8 cellular contexts compared by ENCODE assay signal in genomic region chr6:42819803-42820508, GRCh38. TPM values are rescaled to one million over a fixed set of nuclear protein-coding genes. Genes with fewer than 3 reads are reported as not detected.
DNase-seq lines count a peak whose midpoint lies in the region; ATAC-seq and TF ChIP-seq lines count a peak whose summit lies in the region.

No MANE protein-coding gene starts in this region.

- WGBS in HUES64 = 93% methylated on average over 3 of the region's 3 CpGs
- no CpG with 5 or more reads among the region's 3 CpGs for WGBS in mesendoderm (ENCODE audit: extremely low coverage, insufficient coverage, low lambda C conversion rate)

- peak overlapping the region; percentile 50; the same call in 1 of the 2 replicates for H3K27ac ChIP-seq in HUES64 (ENCODE audit: low read depth, low read length)
- no peak overlapping the region for H3K27ac ChIP-seq in mesendoderm (ENCODE audit: low read depth, low read length)

- no peaks in the 10 kb centered on the region for H3K79me2 ChIP-seq in mesendoderm (ENCODE audit: control insufficient read depth, insufficient read depth, low read length)

- H3K56ac ChIP-seq in mesendoderm (ENCODE audit: low read length) = no peak overlapping the region

- no peak overlapping the region for H4K8ac ChIP-seq in mesendoderm (ENCODE audit: low read depth, low read length)

- H2BK5ac ChIP-seq in mesendoderm (ENCODE audit: low read length) = no peak overlapping the region

- no peak overlapping the region for H3K23ac ChIP-seq in mesendoderm (ENCODE audit: low read length)

- no peak overlapping the region for H2BK120ac ChIP-seq in mesendoderm (ENCODE audit: low read depth, low read length)

- H3K4ac ChIP-seq in mesendoderm (ENCODE audit: low read depth, low read length) = no peak overlapping the region

- H3K9me3 ChIP-seq in BE2C (no peaks in the 10 kb centered on the region), HUES64 (ENCODE audit: insufficient read depth, low read depth, low read length) (no peaks in the 10 kb centered on the region), adipocyte (ENCODE audit: control insufficient read depth, low read length) (no peaks in the 10 kb centered on the region)

- no peak overlapping the region for H3K18ac ChIP-seq in mesendoderm (ENCODE audit: low read length)

- no peak overlapping the region for H4K5ac ChIP-seq in mesendoderm (ENCODE audit: low read length)

- no peaks in the 10 kb centered on the region for H3K79me1 ChIP-seq in mesendoderm (ENCODE audit: low read length)

- DNase-seq in BE2C (peak; percentile 9), adipocyte (ENCODE audit: low read depth) (peak; percentile 27), mesendoderm (peak; percentile 63), T-helper 9 cell (no peak), hypothalamus (lab: John Stamatoyannopoulos, UW) (no peak)

- H3K27me3 ChIP-seq in BE2C (no peaks in the 10 kb centered on the region), HUES64 (ENCODE audit: insufficient read depth, low read length) (no peaks in the 10 kb centered on the region), adipocyte (replicated peaks; ENCODE audit: control insufficient read depth, insufficient read depth, low read length) (no peaks in the 10 kb centered on the region), mesendoderm (ENCODE audit: insufficient read depth, low read length, poor library complexity) (no peaks in the 10 kb centered on the region)

- ATAC-seq in HG02588 (IDR thresholded peaks at IDR 0.05; ENCODE audit: unreplicated experiment) (no peak), HG03432 (IDR thresholded peaks at IDR 0.05; ENCODE audit: unreplicated experiment) (no peak)

- H3K4me1 ChIP-seq in BE2C = peaks cover 11% of the 10 kb centered on the region
- H3K4me1 ChIP-seq in HUES64 (ENCODE audit: insufficient read depth, low read length) = peaks cover 32% of the 10 kb centered on the region
- H3K4me1 ChIP-seq in adipocyte (ENCODE audit: control insufficient read depth, insufficient read depth, low read length) = peaks cover 37% of the 10 kb centered on the region
- peaks cover 7% of the 10 kb centered on the region for H3K4me1 ChIP-seq in mesendoderm (ENCODE audit: control insufficient read depth, low read depth, low read length)

- H3K36me3 ChIP-seq in BE2C (peaks cover 14% of the 10 kb centered on the region), HUES64 (ENCODE audit: insufficient read depth, low read length) (peaks cover 25% of the 10 kb centered on the region), adipocyte (ENCODE audit: control insufficient read depth, insufficient read depth, low read length, severe bottlenecking) (peaks cover 8% of the 10 kb centered on the region), mesendoderm (ENCODE audit: control insufficient read depth, insufficient read depth, low read length) (no peaks in the 10 kb centered on the region)

- H3K4me3 ChIP-seq in BE2C (ENCODE audit: low read depth, low read length) = no peak overlapping the region
- H3K4me3 ChIP-seq in HUES64 (ENCODE audit: low read length) = no peak overlapping the region
- H3K4me3 ChIP-seq in adipocyte (ENCODE audit: low read length) = peak overlapping the region; percentile 58
- no peak overlapping the region for H3K4me3 ChIP-seq in mesendoderm (ENCODE audit: low read length)

- H3K9ac ChIP-seq in HUES64 (ENCODE audit: low read depth, low read length) (no peak overlapping the region), adipocyte (ENCODE audit: low read length) (peak overlapping the region; percentile 78), mesendoderm (ENCODE audit: low read length) (no peak overlapping the region)

- no peak overlapping the region for H2AK5ac ChIP-seq in mesendoderm (ENCODE audit: low read length)

- no peak overlapping the region for H2BK15ac ChIP-seq in mesendoderm (replicated peaks; ENCODE audit: low read depth)

- peak; percentile 41 for TF ChIP-seq CTCF in BE2C (IDR thresholded peaks at IDR 0.05; ENCODE audit: low read depth, low read length)

- H3K4me2 ChIP-seq in mesendoderm (ENCODE audit: low read length) = no peak overlapping the region

RNA-seq across cellular contexts. Expression of gene BICRAL, which starts 38.1 kb away (rescaled TPM):
- polyA plus RNA-seq in BE2C (2012; ENCODE audit: insufficient read depth, insufficient read length, low read depth) = 5.7 TPM
- polyA plus RNA-seq in HUES64 (2013, experiment 1 of 2) = 7.2 TPM
- 7.7 TPM for polyA plus RNA-seq in HUES64 (2013, experiment 2 of 2)
- polyA plus RNA-seq in mesendoderm (2013, experiment 1 of 2) = 7.6 TPM
- 7.4 TPM for polyA plus RNA-seq in mesendoderm (2013, experiment 2 of 2)

RNA-seq across cellular contexts. Expression of gene RPL7L1, which starts 59.5 kb away (rescaled TPM):
- 111 TPM for polyA plus RNA-seq in BE2C (2012; ENCODE audit: insufficient read depth, insufficient read length, low read depth)
- polyA plus RNA-seq in HUES64 (2013, experiment 1 of 2) = 83.3 TPM
- 84.5 TPM for polyA plus RNA-seq in HUES64 (2013, experiment 2 of 2)
- polyA plus RNA-seq in mesendoderm (2013, experiment 1 of 2) = 117 TPM
- 115 TPM for polyA plus RNA-seq in mesendoderm (2013, experiment 2 of 2)

Comparison
In these comparisons a context has a peak if more than half of its experiments do, and no peak if none do; other contexts are left out.
1. DNase-seq: peak in BE2C (single experiment), adipocyte (single experiment) and mesendoderm (single experiment); none in T-helper 9 cell (single experiment) and hypothalamus (0 of 51).